In the genomic region with DNA sequence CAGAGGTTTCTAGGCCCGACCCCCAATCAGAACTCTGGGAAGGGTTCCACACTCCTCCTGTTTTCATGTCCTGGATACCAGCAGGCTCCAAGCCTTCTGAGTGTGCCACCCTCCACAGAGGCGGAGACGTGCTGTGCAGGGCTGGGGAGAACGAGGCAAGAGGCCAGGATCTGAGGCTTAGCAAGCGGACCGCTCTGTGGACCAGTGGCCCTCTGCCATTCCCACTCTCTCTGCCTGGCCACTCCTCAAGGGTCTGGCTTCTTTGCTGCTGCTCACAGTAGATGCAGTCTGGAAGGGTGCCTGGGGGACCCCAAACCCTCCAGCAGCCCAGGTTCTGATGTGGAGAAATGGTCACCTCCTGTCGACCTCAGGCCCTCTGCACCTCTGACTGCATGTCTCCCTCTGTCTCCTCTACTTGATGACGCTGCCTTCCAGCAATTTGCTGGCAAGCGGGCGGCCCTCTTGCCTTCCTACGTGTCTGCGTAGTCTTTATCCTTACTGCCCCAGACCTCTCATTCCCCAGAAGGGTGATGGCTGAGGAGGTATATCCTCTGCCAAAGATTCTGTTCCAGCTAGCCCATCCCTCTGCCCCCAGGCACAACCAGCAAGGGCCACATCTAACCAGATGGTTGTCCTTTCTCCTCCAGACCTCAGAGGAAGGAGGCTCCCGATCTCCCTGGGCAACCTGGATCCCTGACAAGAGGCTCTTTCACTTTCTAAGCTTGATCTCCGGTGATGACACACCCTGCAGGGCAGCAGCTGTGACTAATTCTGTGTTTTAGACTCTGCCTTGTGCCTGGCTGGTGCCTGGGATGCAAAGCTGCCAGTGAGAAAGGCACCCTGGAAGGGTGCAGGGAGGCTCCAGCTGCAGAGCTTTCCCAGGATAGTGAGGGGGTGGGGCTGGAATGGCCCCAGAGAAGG, we compare ENCODE assay signal across 9 cellular contexts.
DNase-seq lines count a peak whose midpoint lies in the region; ATAC-seq and TF ChIP-seq lines count a peak whose summit lies in the region.
"Had no signal": no experiment of that assay in that cellular context is flagged by ENCODE, and none has a peak within 500 bp of the region (broad histone marks: within the 10 kb centered on the region; RNA-seq: fewer than 3 reads in every experiment).

No MANE protein-coding gene starts in this region.

- no peak overlapping the region for H3K4me3 ChIP-seq in GM12865 (ENCODE audit: low read depth, low read length)
- H3K4me3 ChIP-seq: thyroid gland had no signal

- ATAC-seq in HG03354 (IDR thresholded peaks at IDR 0.05; ENCODE audit: poor library complexity, severe bottlenecking, unreplicated experiment): no peak

- DNase-seq in GM12865 (ENCODE audit: low read depth) (peak; percentile 20), NCI-H2196 (lab: John Stamatoyannopoulos, UW; ENCODE audit: unreplicated experiment) (peak; percentile 59), cerebellar cortex (ENCODE audit: low spot score) (peak; percentile 92), mucosa of gallbladder (ENCODE audit: low spot score) (peak; percentile 71), SHP77 (lab: John Stamatoyannopoulos, UW) (no peak)
- no peak for DNase-seq in activated CD4-positive, alpha-beta T cell treated with anti-CD3 and anti-CD28 coated beads for 4 hours
- no peak for DNase-seq in stimulated activated CD4-positive, alpha-beta T cell treated with anti-CD3 and anti-CD28 coated beads, Interleukin-4, amount 100 ng/mL, for 1 hour

- no peak for TF ChIP-seq CTCF in GM12865 (IDR thresholded peaks at IDR 0.05; ENCODE audit: insufficient read depth, low read depth, low read length, missing control alignments)

Comparison
In these comparisons a context has a peak if more than half of its experiments do, and no peak if none do; other contexts are left out.
1. DNase-seq: peak in GM12865 (single experiment), NCI-H2196 (single experiment), cerebellar cortex (single experiment) and mucosa of gallbladder (single experiment); none in SHP77 (0 of 2), activated CD4-positive, alpha-beta T cell treated with anti-CD3 and anti-CD28 coated beads for 4 hours (0 of 2) and stimulated activated CD4-positive, alpha-beta T cell treated with anti-CD3 and anti-CD28 coated beads, Interleukin-4, amount 100 ng/mL, for 1 hour (single experiment).